ENCODE assay signal across 8 cellular contexts in genomic region chr14:96741151-96741977, GRCh38. TPM values are rescaled to one million over a fixed set of nuclear protein-coding genes. Genes with fewer than 3 reads are reported as not detected.
A peak's percentile ranks its signal among the peaks of the same experiment; 100 is the strongest.
DNase-seq lines count a peak whose midpoint lies in the region; ATAC-seq, FAIRE-seq and TF ChIP-seq lines count a peak whose summit lies in the region.

No MANE protein-coding gene starts in this region.

- FAIRE-seq in GM12891 (lab: Jason Lieb, UNC): peak; percentile 85

- peak overlapping the region; percentile 71 for H3K4me3 Mint-ChIP-seq in osteocyte (ENCODE audit: unreplicated experiment)

- H3K4me3 ChIP-seq in SJCRH30: peak overlapping the region; percentile 44
- H3K4me3 ChIP-seq in thyroid gland (replicated peaks in 1 of 3): no peak overlapping the region

- H3K36me3 Mint-ChIP-seq in osteocyte (ENCODE audit: unreplicated experiment): no peaks in the 10 kb centered on the region

- H3K9me3 ChIP-seq in SJCRH30 (replicated peaks): no peaks in the 10 kb centered on the region
- H3K9me3 ChIP-seq in thyroid gland: no peaks in the 10 kb centered on the region

- H3K27ac Mint-ChIP-seq in osteocyte (ENCODE audit: unreplicated experiment): no peak overlapping the region

- WGBS in thyroid gland, 2 donors: 5 to 6% methylated on average over 37 to 40 of the region's 62 CpGs

- H3K27me3 Mint-ChIP-seq in osteocyte (ENCODE audit: unreplicated experiment): peaks cover 66% of the 10 kb centered on the region

- peak; percentile 57 for ATAC-seq in HG03439 (IDR thresholded peaks at IDR 0.05; ENCODE audit: unreplicated experiment)

- peaks cover 9% of the 10 kb centered on the region for H3K27me3 ChIP-seq in SJCRH30
- H3K27me3 ChIP-seq in thyroid gland: peaks cover 9% of the 10 kb centered on the region

- H3K4me1 ChIP-seq in SJCRH30 (peaks cover 6% of the 10 kb centered on the region; the same call in 1 of the 2 replicates), thyroid gland (peaks cover 0 to 10% of the 10 kb centered on the region in 2 donors)

- TF ChIP-seq POLR2A in GM12891 (IDR thresholded peaks at IDR 0.05; ENCODE audit: low read depth, low read length) (no peak), thyroid gland (IDR thresholded peaks at IDR 0.05) (no peak)

- TF ChIP-seq CTCF in osteocyte (IDR thresholded peaks at IDR 0.05) (peak; percentile 95), thyroid gland (IDR thresholded peaks at IDR 0.05) (peak; percentile 35 to 93 (median 64))

- no peaks in the 10 kb centered on the region for H3K36me3 ChIP-seq in SJCRH30
- H3K36me3 ChIP-seq in thyroid gland: no peaks in the 10 kb centered on the region

- peak; percentile 76 for DNase-seq in 8988T
- peak; percentile 87 for DNase-seq in GM12891 (ENCODE audit: insufficient read length, low spot score)
- DNase-seq in SJCRH30: peak; percentile 40 to 64
- DNase-seq in activated naive CD4-positive, alpha-beta T cell (lab: John Stamatoyannopoulos, UW): peak; percentile 65 to 78 (median 68)
- peak; percentile 48 for DNase-seq in glomerular visceral epithelial cell (ENCODE audit: extremely low spot score)
- peak; percentile 88 for DNase-seq in osteocyte (ENCODE audit: extremely low spot score, unreplicated experiment)
- peak; percentile 23 to 39 for DNase-seq in thyroid gland

- intact Hi-C loops in thyroid gland (cut with DNase I): no loop called here

- H3K27ac ChIP-seq in SJCRH30: no peak overlapping the region
- no peak overlapping the region for H3K27ac ChIP-seq in thyroid gland

- peaks cover 5% of the 10 kb centered on the region for H3K4me1 Mint-ChIP-seq in osteocyte (ENCODE audit: unreplicated experiment)

- no peaks in the 10 kb centered on the region for H3K9me3 Mint-ChIP-seq in osteocyte (ENCODE audit: unreplicated experiment)

TF ChIP-seq in GM12891, 5 proteins besides CTCF, POLR2A, EP300 and RAD21:
- TF ChIP-seq TAF1 (IDR thresholded peaks at IDR 0.05; ENCODE audit: low read depth, low read length) (no peak), POLR2AphosphoS5 (IDR thresholded peaks at IDR 0.05; ENCODE audit: low read depth, low read length) (no peak), POU2F2 (IDR thresholded peaks at IDR 0.05; ENCODE audit: low read depth, low read length) (no peak), PAX5 (IDR thresholded peaks at IDR 0.05; ENCODE audit: insufficient read depth, low read length, severe bottlenecking) (no peak), SPI1 (IDR thresholded peaks at IDR 0.05; ENCODE audit: low read depth, low read length) (no peak)
TF ChIP-seq in GM12891: peak in this region for 0.

RNA-seq across cellular contexts. Expression of gene VRK1, which starts 55.8 kb away (rescaled TPM):
- polyA plus RNA-seq in GM12891 (2012; ENCODE audit: low read depth, missing spikeins): 39.9 TPM
- total RNA-seq in SJCRH30 (2014; rRNA removed; shearing (Covaris generic)): 119 and 124 TPM in 2 replicates
- total RNA-seq in osteocyte (10.6 and 12.8 TPM in 2 replicates), thyroid gland (10 to 100 TPM; 10.1 to 44.4 (median 14.2) TPM)

Comparison
In these comparisons a context has a peak if more than half of its experiments do, and no peak if none do; other contexts are left out.
1. DNase-seq: peak in every context shown above with its lines; median percentile 88 in osteocyte; 87 in GM12891; 76 in 8988T; 68 in activated naive CD4-positive, alpha-beta T cell; 52 in SJCRH30; 48 in glomerular visceral epithelial cell; 31 in thyroid gland.